In genomic region chr7:150410680-150411346, GRCh38 we compare ENCODE assay signal across 1 cellular context.
TF ChIP-seq lines count a peak whose summit lies in the region.

No MANE protein-coding gene starts in this region.

TF ChIP-seq in GM12878, 131 proteins besides CTCF, POLR2A, EP300 and RAD21:
- TF ChIP-seq USF1 (IDR thresholded peaks at IDR 0.05; ENCODE audit: borderline replicate concordance, extremely low read length, insufficient read depth, low read depth, low read length) (no peak), SUPT20H (IDR thresholded peaks at IDR 0.05; ENCODE audit: borderline replicate concordance, control insufficient read depth, low read depth, low read length) (no peak), RB1 (IDR thresholded peaks at IDR 0.05; ENCODE audit: borderline replicate concordance) (no peak), NR2C1 (IDR thresholded peaks at IDR 0.05) (no peak), KAT2A (conservative IDR thresholded peaks at IDR 0.05; ENCODE audit: control insufficient read depth, low read depth, low read length) (no peak), LARP7 (IDR thresholded peaks at IDR 0.05) (no peak), HSF1 (IDR thresholded peaks at IDR 0.05; ENCODE audit: low read depth, low read length) (no peak), MXI1 (IDR thresholded peaks at IDR 0.05; ENCODE audit: low read depth, low read length) (no peak), FOXK2 (IDR thresholded peaks at IDR 0.05) (no peak), BCLAF1 (IDR thresholded peaks at IDR 0.05) (no peak), CBFB (IDR thresholded peaks at IDR 0.05; ENCODE audit: low read depth) (no peak), SMARCA5 (IDR thresholded peaks at IDR 0.05) (no peak), E2F8 (IDR thresholded peaks at IDR 0.05; ENCODE audit: low read depth, partially characterized antibody) (no peak), JUNB (IDR thresholded peaks at IDR 0.05) (no peak)
